Comparison of ENCODE assay signal across 8 cellular contexts in the genomic region with DNA sequence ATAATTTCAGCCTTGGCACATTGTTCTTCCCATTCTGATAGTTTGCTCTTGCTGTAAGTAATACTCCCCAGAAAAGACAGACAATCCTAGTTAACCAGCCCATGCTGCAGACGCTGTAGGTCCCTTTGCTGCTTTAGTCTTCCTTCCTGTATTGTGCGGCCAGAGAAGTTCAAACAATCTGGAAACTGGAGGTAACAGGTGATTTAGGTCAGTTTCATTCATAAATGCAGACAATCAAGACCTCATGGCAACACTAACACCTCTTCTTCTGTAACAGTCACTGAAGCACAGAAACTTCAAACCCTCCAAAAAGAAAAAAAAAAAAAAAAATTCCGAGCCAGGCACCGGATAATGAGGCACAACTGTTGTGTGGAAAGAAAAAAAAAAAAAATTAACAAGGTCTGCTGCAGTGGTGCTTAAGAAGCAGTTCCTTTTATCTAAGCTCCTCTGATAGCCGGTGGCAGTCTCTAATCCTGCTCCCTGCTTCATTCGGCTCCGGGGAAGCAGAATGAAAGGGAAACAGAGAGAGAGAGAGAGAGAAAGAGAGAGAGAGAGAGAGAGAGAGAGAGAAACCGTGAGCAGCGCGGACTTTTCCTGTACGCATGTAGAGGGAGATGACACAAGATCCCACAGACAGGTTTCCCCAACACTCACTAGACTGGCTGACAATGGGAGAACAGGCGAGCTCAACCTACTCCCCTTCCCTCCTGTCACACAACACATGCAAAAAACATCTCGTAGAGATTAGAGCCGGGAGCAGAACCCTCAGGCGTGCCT. TPM values are rescaled to one million over a fixed set of nuclear protein-coding genes. Genes with fewer than 3 reads are reported as not detected.
DNase-seq lines count a peak whose midpoint lies in the region; ATAC-seq, FAIRE-seq and TF ChIP-seq lines count a peak whose summit lies in the region.

A gene (minus strand): TSS at position 306 of the 777 bp plus-strand sequence. CDS start 203 bp downstream, at position 103.

- POLR2A ChIA-PET in A549 (lab: Yijun Ruan, JAX): interaction anchor here (0.7 to 1.2 kb wide), 2 partner anchors 179 to 218 kb away, joined by 3 to 8 read pairs; no protein-coding TSS in a partner anchor

- peak within 1 kb of the TSS; percentile 88 for H3K4me2 ChIP-seq in A549

- peak within 1 kb of the TSS; percentile 79 for H3K4me3 Mint-ChIP-seq in activated T-helper 17 cell treated with anti-CD3 and anti-CD28 coated beads, Interleukin-2, amount 50 U/mL, for 72 hours

- peaks cover 5% of the 10 kb centered on the region for H3K4me1 Mint-ChIP-seq in activated T-helper 17 cell treated with anti-CD3 and anti-CD28 coated beads, Interleukin-2, amount 50 U/mL, for 72 hours

- H2AFZ ChIP-seq in neuron (ENCODE audit: low read depth, low read length): peak within 1 kb of the TSS; percentile 92

- FAIRE-seq in A549 (lab: Jason Lieb, UNC) (peak; percentile 7), GM12891 (lab: Jason Lieb, UNC) (peak; percentile 23)

- H3K4me3 ChIP-seq in A549 (peak within 1 kb of the TSS; percentile 69), gastroesophageal sphincter (peak within 1 kb of the TSS; percentile 55 to 70), neuron (ENCODE audit: low read length) (peak within 1 kb of the TSS; percentile 99)

- H3K27ac ChIP-seq in A549: peak within 1 kb of the TSS; percentile 71 to 82
- peak within 1 kb of the TSS; percentile 77 to 83 (median 80) for H3K27ac ChIP-seq in gastroesophageal sphincter

- no peaks in the 10 kb centered on the region for H3K9me3 Mint-ChIP-seq in activated T-helper 17 cell treated with anti-CD3 and anti-CD28 coated beads, Interleukin-2, amount 50 U/mL, for 72 hours

- ATAC-seq in A549 (peak; percentile 88 to 93), gastroesophageal sphincter (peak; percentile 73), GM18907 (IDR thresholded peaks at IDR 0.05; ENCODE audit: unreplicated experiment) (no peak), HG02623 (IDR thresholded peaks at IDR 0.05; ENCODE audit: unreplicated experiment) (no peak)
- peak; percentile 59 for ATAC-seq in activated T-helper 17 cell treated with anti-CD3 and anti-CD28 coated beads, Interleukin-2, amount 50 U/mL, for 72 hours (replicated peaks)

- under 1% methylated on average over 15 of the region's 15 CpGs for WGBS in A549 (ENCODE audit: missing lambda C conversion rate)
- 0 to 3% methylated on average over 7 to 14 of the region's 15 CpGs for WGBS in gastroesophageal sphincter (ENCODE audit: low coverage in 1 of 2), 2 donors

- TF ChIP-seq RAD21 in A549 (conservative IDR thresholded peaks at IDR 0.05 in 1 of 2, IDR thresholded peaks at IDR 0.05 in 1 of 2): peak in 1 of 2 experiments; percentile 43; a peak in 2 of 5 replicates

- TF ChIP-seq EP300 in A549 (IDR thresholded peaks at IDR 0.05) (no peak), gastroesophageal sphincter (IDR thresholded peaks at IDR 0.05) (no peak)

- H3K27me3 ChIP-seq in gastroesophageal sphincter (no peaks in the 10 kb centered on the region), neuron (ENCODE audit: insufficient read depth, low read length) (no peaks in the 10 kb centered on the region)

- no peaks in the 10 kb centered on the region for H3K36me3 Mint-ChIP-seq in activated T-helper 17 cell treated with anti-CD3 and anti-CD28 coated beads, Interleukin-2, amount 50 U/mL, for 72 hours (ENCODE audit: low read depth)

- no peaks in the 10 kb centered on the region for H3K27me3 Mint-ChIP-seq in activated T-helper 17 cell treated with anti-CD3 and anti-CD28 coated beads, Interleukin-2, amount 50 U/mL, for 72 hours

- H3K36me3 ChIP-seq in gastroesophageal sphincter: no peaks in the 10 kb centered on the region
- no peaks in the 10 kb centered on the region for H3K36me3 ChIP-seq in neuron (ENCODE audit: insufficient read depth, low read length)

- TF ChIP-seq CTCF in A549 (IDR thresholded peaks at IDR 0.05) (no peak), gastroesophageal sphincter (IDR thresholded peaks at IDR 0.05) (peak in 2 of 4 experiments; percentile 52 to 58)

- peak within 1 kb of the TSS; percentile 68 for H3K27ac Mint-ChIP-seq in activated T-helper 17 cell treated with anti-CD3 and anti-CD28 coated beads, Interleukin-2, amount 50 U/mL, for 72 hours

- peaks cover 40% of the 10 kb centered on the region for H3K4me1 ChIP-seq in A549
- peaks cover 0 to 39% (median 0%) of the 10 kb centered on the region in 3 donors for H3K4me1 ChIP-seq in gastroesophageal sphincter
- H3K4me1 ChIP-seq in neuron (ENCODE audit: insufficient read depth, low read length): peaks cover 29% of the 10 kb centered on the region

- peak; percentile 38 to 86 for DNase-seq in A549 (ENCODE audit: low read depth in 1 of 2, low spot score in 1 of 2)
- no peak for DNase-seq in GM12891 (ENCODE audit: insufficient read length, low spot score)
- peak; percentile 80 to 81 for DNase-seq in NCI-H524 (lab: John Stamatoyannopoulos, UW)

- H3K9me3 ChIP-seq in A549 (no peaks in the 10 kb centered on the region), gastroesophageal sphincter (no peaks in the 10 kb centered on the region), neuron (ENCODE audit: low read length) (no peaks in the 10 kb centered on the region)

- TF ChIP-seq POLR2A in A549 (IDR thresholded peaks at IDR 0.05; ENCODE audit: low read length) (no peak), GM12891 (IDR thresholded peaks at IDR 0.05; ENCODE audit: low read depth, low read length) (no peak), gastroesophageal sphincter (IDR thresholded peaks at IDR 0.05) (peak; percentile 23 to 31)

- CTCF ChIA-PET in A549 (lab: Yijun Ruan, JAX): interaction anchor here (0.6 to 1.6 kb wide), 4 partner anchors 184 to 824 kb away, joined by 3 to 6 read pairs (median 4); no protein-coding TSS in a partner anchor

TF ChIP-seq in A549, 52 proteins besides CTCF, POLR2A, EP300 and RAD21 (continues in another document):
- TF ChIP-seq RCOR1 (IDR thresholded peaks at IDR 0.05; ENCODE audit: low read depth, low read length) (no peak), SREBF2 (IDR thresholded peaks at IDR 0.05) (no peak), KDM5A (IDR thresholded peaks at IDR 0.05) (no peak), NR3C1 (IDR thresholded peaks at IDR 0.05) (no peak), GATA3 (IDR thresholded peaks at IDR 0.05; ENCODE audit: borderline replicate concordance) (no peak), POLR2AphosphoS2 (conservative IDR thresholded peaks at IDR 0.05; ENCODE audit: low read length) (no peak), ZNF302 (CRISPR knock-in tag; IDR thresholded peaks at IDR 0.05) (no peak), TP53 (CRISPR knock-in tag; IDR thresholded peaks at IDR 0.05) (no peak), MAZ (IDR thresholded peaks at IDR 0.05; ENCODE audit: borderline replicate concordance, low read depth, low read length) (no peak)
- TF ChIP-seq, protein P1, sequence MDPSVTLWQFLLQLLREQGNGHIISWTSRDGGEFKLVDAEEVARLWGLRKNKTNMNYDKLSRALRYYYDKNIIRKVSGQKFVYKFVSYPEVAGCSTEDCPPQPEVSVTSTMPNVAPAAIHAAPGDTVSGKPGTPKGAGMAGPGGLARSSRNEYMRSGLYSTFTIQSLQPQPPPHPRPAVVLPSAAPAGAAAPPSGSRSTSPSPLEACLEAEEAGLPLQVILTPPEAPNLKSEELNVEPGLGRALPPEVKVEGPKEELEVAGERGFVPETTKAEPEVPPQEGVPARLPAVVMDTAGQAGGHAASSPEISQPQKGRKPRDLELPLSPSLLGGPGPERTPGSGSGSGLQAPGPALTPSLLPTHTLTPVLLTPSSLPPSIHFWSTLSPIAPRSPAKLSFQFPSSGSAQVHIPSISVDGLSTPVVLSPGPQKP (IDR thresholded peaks at IDR 0.05; ENCODE audit: low read depth, low read length): no peak
- TF ChIP-seq, protein P2, sequence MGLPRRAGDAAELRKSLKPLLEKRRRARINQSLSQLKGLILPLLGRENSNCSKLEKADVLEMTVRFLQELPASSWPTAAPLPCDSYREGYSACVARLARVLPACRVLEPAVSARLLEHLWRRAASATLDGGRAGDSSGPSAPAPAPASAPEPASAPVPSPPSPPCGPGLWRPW (IDR thresholded peaks at IDR 0.05): no peak

TF ChIP-seq in GM12891, 5 proteins besides CTCF, POLR2A, EP300 and RAD21:
- peak; percentile 32; the same call in 1 of the 2 replicates for TF ChIP-seq TAF1 (IDR thresholded peaks at IDR 0.05; ENCODE audit: low read depth, low read length)
- TF ChIP-seq SPI1 (IDR thresholded peaks at IDR 0.05; ENCODE audit: low read depth, low read length): 0 out of 2 replicates have a peak, but pooled peaks have one; percentile 30
- no peak for TF ChIP-seq POU2F2 (IDR thresholded peaks at IDR 0.05; ENCODE audit: low read depth, low read length)

RNA-seq across cellular contexts. Expression of the gene that starts here (rescaled TPM):
- 19.1 and 19.9 TPM in 2 replicates for polyA plus RNA-seq in A549 (2011; rRNA removed)
- 1.3 and 1.5 TPM in 2 replicates for polyA plus RNA-seq in A549 (2012; cell fraction: cytosol; rRNA removed)
- 1.3 and 1.5 TPM in 2 replicates for polyA plus RNA-seq in A549 (2012; cell fraction: nucleus; rRNA removed)
- 3.6 to 4.3 TPM (median 4.2 TPM) in 3 replicates for polyA plus RNA-seq in A549 (2017; fragmentation: RNase III; extraction: RNeasy Plus Mini Kit Qiagen cat#74134 plus additional on column Dnase treatment)
- 13.2 and 14.6 TPM in 2 replicates for polyA minus RNA-seq in A549 (2011; rRNA and poly(A)+ RNA removed)
- polyA plus RNA-seq in GM12891 (2012; ENCODE audit: low read depth, missing spikeins): 0.85 TPM
- under 1 TPM in 1 of 2 donors, not detected in 1; 0.13 TPM for total RNA-seq in activated T-helper 17 cell treated with anti-CD3 and anti-CD28 coated beads, Interleukin-2, amount 50 U/mL, for 72 hours
- total RNA-seq in gastroesophageal sphincter: 10 to 100 TPM; 24.6 to 61.6 (median 33.0) TPM

Comparison
In these comparisons a context has a peak if more than half of its experiments do, and no peak if none do; other contexts are left out.
1. RNA of the gene that starts here (total RNA-seq): 24.6 to 61.6 TPM in gastroesophageal sphincter; 0.13 TPM in activated T-helper 17 cell treated with anti-CD3 and anti-CD28 coated beads, Interleukin-2, amount 50 U/mL, for 72 hours; every median in the first group is over 10 times any median in the second.
2. Peak in ATAC-seq in activated T-helper 17 cell treated with anti-CD3 and anti-CD28 coated beads, Interleukin-2, amount 50 U/mL, for 72 hours; RNA of the gene not detected or under 1 TPM.
3. ATAC-seq: peak in A549 (2 of 2) and gastroesophageal sphincter (single experiment); none in GM18907 (single experiment) and HG02623 (single experiment).
4. POLR2A ChIP-seq: peak in gastroesophageal sphincter (2 of 2); none in A549 (single experiment) and GM12891 (single experiment).
5. Peak in every context shown above with its lines, with median percentiles within 50 percentile points of each other: H3K4me3 ChIP-seq.